ENCODE assay signal across 22 cellular contexts in the genomic region with DNA sequence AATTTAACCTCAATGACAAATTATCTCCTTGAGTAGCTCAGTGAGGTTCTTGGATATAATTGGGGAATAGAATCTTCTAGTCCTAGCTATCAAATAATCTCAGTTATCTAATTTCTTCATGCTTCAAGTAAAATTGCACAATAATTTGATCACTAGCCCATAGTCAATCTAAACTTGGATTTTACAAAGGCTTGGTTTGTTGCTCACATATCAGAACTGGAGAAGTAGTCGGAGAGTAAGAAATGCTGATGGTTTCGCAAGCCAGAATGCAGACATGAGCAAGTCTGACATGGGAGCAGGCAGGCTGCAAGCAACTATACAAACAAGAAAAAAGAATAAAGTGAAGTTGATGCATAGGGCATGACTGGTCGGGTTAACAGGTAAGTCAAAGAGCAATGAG. TPM values are rescaled to one million over a fixed set of nuclear protein-coding genes. Genes with fewer than 3 reads are reported as not detected.
A peak's percentile ranks its signal among the peaks of the same experiment; 100 is the strongest.
DNase-seq lines count a peak whose midpoint lies in the region; ATAC-seq and TF ChIP-seq lines count a peak whose summit lies in the region.
"Had no signal": no experiment of that assay in that cellular context is flagged by ENCODE, and none has a peak within 500 bp of the region (broad histone marks: within the 10 kb centered on the region; RNA-seq: fewer than 3 reads in every experiment).

No MANE protein-coding gene starts in this region.

- H3K36me3 Mint-ChIP-seq in endodermal cell (ENCODE audit: low read depth): no peaks in the 10 kb centered on the region
- H3K36me3 Mint-ChIP-seq: CD4-positive, alpha-beta memory T cell had no signal

- no peak overlapping the region for H4K5ac ChIP-seq in IMR-90 (ENCODE audit: low read depth, low read length)

- H3K4me3 Mint-ChIP-seq in endodermal cell: no peak overlapping the region
- H3K4me3 Mint-ChIP-seq: CD4-positive, alpha-beta memory T cell had no signal

- H3K27me3 ChIP-seq in IMR-90 (ENCODE audit: control insufficient read depth, insufficient read depth, low read length) (no peaks in the 10 kb centered on the region; the same call in none of the 2 replicates), parathyroid adenoma (ENCODE audit: control insufficient read depth, insufficient read depth, low read length) (no peaks in the 10 kb centered on the region), endodermal cell (ENCODE audit: control insufficient read depth, insufficient read depth, low read length, poor library complexity, severe bottlenecking) (no peaks in the 10 kb centered on the region)

- POLR2A ChIA-PET in IMR-90 (lab: Charles Lee; ENCODE audit: unreplicated experiment): no interaction called here
- POLR2A ChIA-PET in HEK293T (lab: Yijun Ruan, JAX): no interaction called here

- peaks cover 9% of the 10 kb centered on the region for H3K9me3 Mint-ChIP-seq in endodermal cell

- no peak overlapping the region for H3K27ac ChIP-seq in IMR-90 (ENCODE audit: insufficient read depth, low read length)
- no peak overlapping the region for H3K27ac ChIP-seq in parathyroid adenoma
- no peak overlapping the region for H3K27ac ChIP-seq in endodermal cell (ENCODE audit: low read depth, low read length)
- H3K27ac ChIP-seq: KMS-11 had no signal

- H2BK5ac ChIP-seq in IMR-90 (ENCODE audit: low read depth, low read length, poor library complexity, severe bottlenecking): no peak overlapping the region

- H3K4me3 ChIP-seq in AG09309 (ENCODE audit: control insufficient read depth, low read depth, low read length) (no peak overlapping the region), IMR-90 (ENCODE audit: insufficient read depth, low read depth, low read length) (no peak overlapping the region), choroid plexus epithelial cell (ENCODE audit: low read depth, low read length) (no peak overlapping the region), parathyroid adenoma (ENCODE audit: low read depth, low read length) (no peak overlapping the region), endodermal cell (ENCODE audit: low read length) (no peak overlapping the region)

- no peak for TF ChIP-seq CTCF in AG09309 (IDR thresholded peaks at IDR 0.05; ENCODE audit: control insufficient read depth, insufficient read depth, low read depth, low read length, missing control alignments)
- TF ChIP-seq CTCF in IMR-90 (conservative IDR thresholded peaks at IDR 0.05; ENCODE audit: low read depth, low read length): no peak
- no peak for TF ChIP-seq CTCF in choroid plexus epithelial cell (conservative IDR thresholded peaks at IDR 0.05; ENCODE audit: low read depth, low read length)
- no peak for TF ChIP-seq CTCF in parathyroid adenoma (IDR thresholded peaks at IDR 0.05)
- no peak for TF ChIP-seq CTCF in endodermal cell (conservative IDR thresholded peaks at IDR 0.05)

- no peaks in the 10 kb centered on the region for H3K4me1 Mint-ChIP-seq in endodermal cell
- H3K4me1 Mint-ChIP-seq: CD4-positive, alpha-beta memory T cell had no signal

- CTCF ChIA-PET in IMR-90 (lab: Yijun Ruan, JAX) (interaction anchor here (0.6 kb wide), 2 partner anchors 12 to 17 kb away, joined by 3 to 6 read pairs; no protein-coding TSS in a partner anchor), HEK293T (lab: Yijun Ruan, JAX) (no interaction called here)

- dilution Hi-C loops in IMR-90 (cut with HindIII; ENCODE audit: low sequenced_read_pairs, unreplicated experiment): no loop called here

- no peak overlapping the region for H3K14ac ChIP-seq in IMR-90 (replicated peaks; ENCODE audit: low read depth, low read length)

- no peak for ATAC-seq in IMR-90 (ENCODE audit: low read depth)
- ATAC-seq in HG03378 (IDR thresholded peaks at IDR 0.05; ENCODE audit: unreplicated experiment): no peak
- ATAC-seq: PC-3, Right ventricle myocardium inferior had no signal

- H3K9me1 ChIP-seq in IMR-90 (ENCODE audit: insufficient read depth, low read length): no peaks in the 10 kb centered on the region

- H3K4me1 ChIP-seq in IMR-90 (ENCODE audit: control insufficient read depth, insufficient read depth, low read length): no peaks in the 10 kb centered on the region
- peaks cover 3% of the 10 kb centered on the region for H3K4me1 ChIP-seq in parathyroid adenoma
- H3K4me1 ChIP-seq in endodermal cell (ENCODE audit: control insufficient read depth, insufficient read depth, low read length): no peaks in the 10 kb centered on the region

- intact Hi-C loops in IMR-90 (cut with micrococcal nuclease): no loop called here

- no peak overlapping the region for H3K18ac ChIP-seq in IMR-90 (ENCODE audit: low read depth, low read length)

- no peak overlapping the region for H2AK5ac ChIP-seq in IMR-90 (ENCODE audit: low read depth, low read length)

- H3K4me2 ChIP-seq in IMR-90 (ENCODE audit: low read depth, low read length): no peak overlapping the region
- no peak overlapping the region for H3K4me2 ChIP-seq in parathyroid adenoma (ENCODE audit: low read length)
- H3K4me2 ChIP-seq: KMS-11 had no signal

- in situ Hi-C loops in IMR-90 (cut with MboI; ENCODE audit: low sequenced_read_pairs): no loop called here

- no peaks in the 10 kb centered on the region for H4K20me1 ChIP-seq in IMR-90 (ENCODE audit: insufficient read depth, low read length)

- H3K27me3 Mint-ChIP-seq in endodermal cell (ENCODE audit: insufficient read depth): peaks cover 6% of the 10 kb centered on the region

- no peak overlapping the region for H3K23ac ChIP-seq in IMR-90 (ENCODE audit: low read depth, low read length)

- no peak overlapping the region for H2BK20ac ChIP-seq in IMR-90 (ENCODE audit: low read depth, low read length)

- no peak overlapping the region for H3K56ac ChIP-seq in IMR-90 (ENCODE audit: extremely low read depth, insufficient read depth, low read length)

- H2BK15ac ChIP-seq in IMR-90 (ENCODE audit: low read depth, low read length): no peak overlapping the region

- H4K91ac ChIP-seq in IMR-90 (ENCODE audit: insufficient read depth, low read depth, low read length): no peak overlapping the region

- no peak overlapping the region for H3K4ac ChIP-seq in IMR-90 (ENCODE audit: low read depth, low read length)

- H3K9me3 ChIP-seq in IMR-90 (ENCODE audit: control insufficient read depth, insufficient read depth, low read length) (no peaks in the 10 kb centered on the region), parathyroid adenoma (ENCODE audit: control insufficient read depth, low read length) (no peaks in the 10 kb centered on the region), endodermal cell (ENCODE audit: control insufficient read depth, low read length) (peaks cover 15% of the 10 kb centered on the region)

- H3K79me2 ChIP-seq in parathyroid adenoma: no peaks in the 10 kb centered on the region

- H3K9ac ChIP-seq in IMR-90 (ENCODE audit: low read depth, low read length): no peak overlapping the region
- H3K9ac ChIP-seq in parathyroid adenoma: no peak overlapping the region
- no peak overlapping the region for H3K9ac ChIP-seq in endodermal cell (ENCODE audit: extremely low read depth, low read length, poor library complexity, severe bottlenecking)
- H3K9ac ChIP-seq: KMS-11 had no signal

- no peak overlapping the region for H4K8ac ChIP-seq in IMR-90 (ENCODE audit: low read depth in 2 of 2, low read length in 2 of 2)

- no peaks in the 10 kb centered on the region for H3K36me3 ChIP-seq in IMR-90 (ENCODE audit: control insufficient read depth, insufficient read depth, low read length)
- no peaks in the 10 kb centered on the region for H3K36me3 ChIP-seq in parathyroid adenoma (ENCODE audit: control insufficient read depth, insufficient read depth, low read length)
- H3K36me3 ChIP-seq in endodermal cell (ENCODE audit: control insufficient read depth, insufficient read depth, low read length): no peaks in the 10 kb centered on the region

- DNase-seq in AG09309 (ENCODE audit: low read depth) (peak; percentile 14), IMR-90 (no peak), choroid plexus epithelial cell (ENCODE audit: low read depth) (peak; percentile 2), HEK293T (ENCODE audit: extremely low spot score) (no peak), endodermal cell (no peak)
- DNase-seq: C1 segment of cervical spinal cord; CD4-positive, alpha-beta memory T cell; COR-L47; DMS79; EL; GF-D8; MM.1S; NCI-H2029; NCI-H446 treated with DMSO at 0.1 percent for 48 hours; NCI-H526; NCI-H82; NK-92 treated with Interleukin-12 subunit alpha and Interleukin-12 subunit beta, amount 100 ng/mL, for 24 hours; PC-3 had no signal

- H2AK9ac ChIP-seq in IMR-90 (replicated peaks; ENCODE audit: low read depth, low read length, poor library complexity): no peak overlapping the region

- no CpG with 5 or more reads among the region's 3 CpGs for whole genome bisulfite sequencing in IMR-90 (ENCODE audit: extremely low coverage in 2 of 2, insufficient read length in 1 of 2), 2 experiments
- WGBS in endodermal cell (ENCODE audit: insufficient coverage in 1 of 2, insufficient read length in 1 of 2), 2 experiments: 90 to 95% methylated on average over 3 of the region's 3 CpGs

- H3K79me1 ChIP-seq in IMR-90 (ENCODE audit: low read depth in 1 of 2, low read length in 2 of 2): no peaks in the 10 kb centered on the region

- BruUV-seq in IMR-90 (replicated peaks; lab: Mats Ljungman, UMichigan): no TSS peak

- H2AFZ ChIP-seq in IMR-90 (replicated peaks; ENCODE audit: low read length, poor library complexity) (no peak overlapping the region), parathyroid adenoma (peak overlapping the region; percentile 36)

- no peak for TF ChIP-seq RAD21 in IMR-90 (IDR thresholded peaks at IDR 0.05; ENCODE audit: low read length)

- no peak overlapping the region for H2BK120ac ChIP-seq in IMR-90 (ENCODE audit: low read depth, low read length)

- no peak for TF ChIP-seq POLR2A in IMR-90 (IDR thresholded peaks at IDR 0.05; ENCODE audit: low read depth, low read length)

- H3K27ac Mint-ChIP-seq in endodermal cell: no peak overlapping the region
- H3K27ac Mint-ChIP-seq: CD4-positive, alpha-beta memory T cell had no signal

TF ChIP-seq in IMR-90, 13 proteins besides CTCF, POLR2A, EP300 and RAD21 (continues in another document):
- TF ChIP-seq FOS (IDR thresholded peaks at IDR 0.05; ENCODE audit: low read depth, low read length): no peak

TF ChIP-seq in HEK293T, 16 proteins besides CTCF, POLR2A, EP300 and RAD21 (continues in another document):
- TF ChIP-seq SUZ12 (IDR thresholded peaks at IDR 0.05) (no peak), HDGF (IDR thresholded peaks at IDR 0.05; ENCODE audit: borderline replicate concordance) (no peak), L3MBTL2 (conservative IDR thresholded peaks at IDR 0.05) (no peak), BHLHE40 (IDR thresholded peaks at IDR 0.05; ENCODE audit: borderline replicate concordance) (no peak)

RNA-seq across cellular contexts. Expression of a gene that starts 11.7 kb away (rescaled TPM):
- total RNA-seq in IMR-90 (2012; rRNA removed): 0.56 and 0.72 TPM in 2 replicates
- 0.20 and 0.21 TPM in 2 replicates for polyA plus RNA-seq in IMR-90 (2012; rRNA removed)
- polyA plus RNA-seq in IMR-90 (2012; cell fraction: cytosol; rRNA removed): 0.05 and 0.13 TPM in 2 replicates
- 0.03 and 0.31 TPM in 2 replicates for polyA plus RNA-seq in IMR-90 (2012; cell fraction: nucleus; rRNA removed; ENCODE audit: low replicate concordance)
- total RNA-seq in endodermal cell: 1 to 10 TPM; 1.5 to 1.9 TPM
- 0.68 TPM for polyA plus RNA-seq in endodermal cell (2013, experiment 1 of 2)
- polyA plus RNA-seq in endodermal cell (2013, experiment 2 of 2): 0.58 TPM
- total RNA-seq: CD4-positive, alpha-beta memory T cell had no signal
- polyA plus RNA-seq: CD4-positive, alpha-beta memory T cell had no signal

RNA-seq across cellular contexts. Expression of a gene that starts 28.0 kb away (rescaled TPM):
- 17.9 and 18.1 TPM in 2 replicates for total RNA-seq in IMR-90 (2012; rRNA removed)
- 8.6 and 10.3 TPM in 2 replicates for polyA plus RNA-seq in IMR-90 (2012; rRNA removed)
- polyA plus RNA-seq in IMR-90 (2012; cell fraction: cytosol; rRNA removed): 2.5 and 6.5 TPM in 2 replicates
- polyA plus RNA-seq in IMR-90 (2012; cell fraction: nucleus; rRNA removed; ENCODE audit: low replicate concordance): 7.7 and 10.6 TPM in 2 replicates
- 10 to 100 TPM; 13.7 to 14.9 TPM for total RNA-seq in endodermal cell
- polyA plus RNA-seq in endodermal cell (2013, experiment 1 of 2): 14.8 TPM
- 15.9 TPM for polyA plus RNA-seq in endodermal cell (2013, experiment 2 of 2)

Comparison
In these comparisons a context has a peak if more than half of its experiments do, and no peak if none do; other contexts are left out.
1. DNase-seq: peak in AG09309 (single experiment) and choroid plexus epithelial cell (single experiment); none in IMR-90 (single experiment), HEK293T (single experiment) and endodermal cell (single experiment).